Comparison of ENCODE assay signal across 13 cellular contexts in genomic region chr7:12647364-12648219, GRCh38. TPM values are rescaled to one million over a fixed set of nuclear protein-coding genes. Genes with fewer than 3 reads are reported as not detected.
DNase-seq lines count a peak whose midpoint lies in the region; FAIRE-seq and TF ChIP-seq lines count a peak whose summit lies in the region.
"Had no signal": no experiment of that assay in that cellular context is flagged by ENCODE, and none has a peak within 500 bp of the region (broad histone marks: within the 10 kb centered on the region; RNA-seq: fewer than 3 reads in every experiment).

No MANE protein-coding gene starts in this region.

- no peaks in the 10 kb centered on the region for H3K4me1 ChIP-seq in parathyroid adenoma

- H3K9ac ChIP-seq in parathyroid adenoma: no peak overlapping the region

- TF ChIP-seq CTCF in parathyroid adenoma (IDR thresholded peaks at IDR 0.05): no peak

- peak overlapping the region; percentile 7 for H2AFZ ChIP-seq in parathyroid adenoma

- H3K9me3 ChIP-seq in parathyroid adenoma (ENCODE audit: control insufficient read depth, low read length): no peaks in the 10 kb centered on the region

- H3K27me3 ChIP-seq in parathyroid adenoma (ENCODE audit: control insufficient read depth, insufficient read depth, low read length): no peaks in the 10 kb centered on the region

- peak; percentile 97 for FAIRE-seq in H54 (lab: Jason Lieb, UNC)
- FAIRE-seq: endothelial cell of umbilical vein, GM18507 had no signal

- no peak overlapping the region for H3K27ac ChIP-seq in parathyroid adenoma
- H3K27ac ChIP-seq: SK-N-MC had no signal

- DNase-seq in H54 (ENCODE audit: insufficient read length, low spot score) (peak; percentile 50), RPMI7951 (ENCODE audit: low read depth) (peak; percentile 85), erythroblast (lab: John Stamatoyannopoulos, UW) (peak; percentile 61 to 84), cerebellum (ENCODE audit: low spot score) (no peak), NCI-H446 (lab: John Stamatoyannopoulos, UW) (no peak), NCI-H1048 (lab: John Stamatoyannopoulos, UW) (no peak)
- no peak for DNase-seq in activated CD8-positive, alpha-beta memory T cell treated with anti-CD3 and anti-CD28 coated beads, Interleukin-2, amount 50 U/mL, for 4 hours
- DNase-seq: activated CD8-positive, alpha-beta T cell treated with anti-CD3 and anti-CD28 coated beads, Interleukin-2, amount 10 ng/mL, durations not matched to agents 7 days and 5 days; left ventricle myocardium superior had no signal

- no peaks in the 10 kb centered on the region for H3K79me2 ChIP-seq in parathyroid adenoma

- no peak overlapping the region for H3K4me2 ChIP-seq in parathyroid adenoma (ENCODE audit: low read length)

- H3K4me3 ChIP-seq in parathyroid adenoma (ENCODE audit: low read depth, low read length): no peak overlapping the region
- H3K4me3 ChIP-seq: SK-N-MC had no signal

- no peak for TF ChIP-seq POLR2A in H54 (IDR thresholded peaks at IDR 0.05; ENCODE audit: low read depth, low read length)
- TF ChIP-seq POLR2A in erythroblast (IDR thresholded peaks at IDR 0.05; ENCODE audit: low read length): no peak

- H3K36me3 ChIP-seq in parathyroid adenoma (ENCODE audit: control insufficient read depth, insufficient read depth, low read length): no peaks in the 10 kb centered on the region

RNA-seq across cellular contexts. Expression of gene ARL4A, which starts 39.8 kb away (rescaled TPM):
- 37.9 and 39.9 TPM in 2 replicates for total RNA-seq in RPMI7951 (2014; rRNA removed; shearing (Covaris generic))
- total RNA-seq in cerebellum: 51.3 TPM

Comparison
In these comparisons a context has a peak if more than half of its experiments do, and no peak if none do; other contexts are left out.
1. DNase-seq: peak in H54 (single experiment), RPMI7951 (single experiment) and erythroblast (2 of 2); none in activated CD8-positive, alpha-beta memory T cell treated with anti-CD3 and anti-CD28 coated beads, Interleukin-2, amount 50 U/mL, for 4 hours (single experiment), cerebellum (single experiment), NCI-H446 (0 of 2) and NCI-H1048 (single experiment).